ENCODE assay signal across 1 cellular context in the genomic region with DNA sequence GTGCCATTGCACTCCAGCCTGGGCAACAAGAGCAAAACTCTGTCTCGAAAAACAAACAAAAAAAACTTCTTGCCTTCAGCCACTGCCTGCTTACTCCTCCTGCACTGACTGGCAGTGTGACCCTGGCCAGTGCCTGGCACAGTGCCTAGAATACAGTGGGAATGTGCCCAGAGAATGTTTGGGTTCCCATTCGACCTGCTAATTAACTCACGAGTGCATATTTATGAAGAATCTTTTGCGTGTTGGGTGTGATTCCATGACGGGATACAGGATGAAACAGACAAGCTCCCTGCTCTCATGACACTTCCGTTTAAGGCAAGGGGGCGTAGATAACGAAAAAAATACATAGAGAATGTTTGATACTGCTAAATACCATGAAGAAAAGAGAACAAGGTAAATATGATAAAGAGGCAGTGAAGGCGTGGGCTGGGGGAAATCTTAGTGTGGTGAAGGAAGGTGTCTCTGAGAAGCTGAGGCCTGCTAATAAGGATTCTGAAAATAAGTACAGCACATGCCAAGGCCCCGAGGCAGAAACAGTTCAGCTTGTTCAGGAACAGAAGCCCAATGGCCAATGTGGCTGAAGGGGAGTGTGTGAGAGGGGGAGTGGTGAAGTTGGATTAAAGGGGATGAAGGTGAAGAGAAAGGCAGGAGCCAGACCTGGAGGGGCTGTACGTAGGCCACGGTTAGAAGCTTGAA.
TF ChIP-seq lines count a peak whose summit lies in the region.

No MANE protein-coding gene starts in this region.

TF ChIP-seq in liver, 16 proteins besides CTCF, POLR2A, EP300 and RAD21 (continued from another document):
- TF ChIP-seq, protein P1, sequence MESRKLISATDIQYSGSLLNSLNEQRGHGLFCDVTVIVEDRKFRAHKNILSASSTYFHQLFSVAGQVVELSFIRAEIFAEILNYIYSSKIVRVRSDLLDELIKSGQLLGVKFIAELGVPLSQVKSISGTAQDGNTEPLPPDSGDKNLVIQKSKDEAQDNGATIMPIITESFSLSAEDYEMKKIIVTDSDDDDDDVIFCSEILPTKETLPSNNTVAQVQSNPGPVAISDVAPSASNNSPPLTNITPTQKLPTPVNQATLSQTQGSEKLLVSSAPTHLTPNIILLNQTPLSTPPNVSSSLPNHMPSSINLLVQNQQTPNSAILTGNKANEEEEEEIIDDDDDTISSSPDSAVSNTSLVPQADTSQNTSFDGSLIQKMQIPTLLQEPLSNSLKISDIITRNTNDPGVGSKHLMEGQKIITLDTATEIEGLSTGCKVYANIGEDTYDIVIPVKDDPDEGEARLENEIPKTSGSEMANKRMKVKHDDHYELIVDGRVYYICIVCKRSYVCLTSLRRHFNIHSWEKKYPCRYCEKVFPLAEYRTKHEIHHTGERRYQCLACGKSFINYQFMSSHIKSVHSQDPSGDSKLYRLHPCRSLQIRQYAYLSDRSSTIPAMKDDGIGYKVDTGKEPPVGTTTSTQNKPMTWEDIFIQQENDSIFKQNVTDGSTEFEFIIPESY (IDR thresholded peaks at IDR 0.05) = no peak
- TF ChIP-seq, protein P2, sequence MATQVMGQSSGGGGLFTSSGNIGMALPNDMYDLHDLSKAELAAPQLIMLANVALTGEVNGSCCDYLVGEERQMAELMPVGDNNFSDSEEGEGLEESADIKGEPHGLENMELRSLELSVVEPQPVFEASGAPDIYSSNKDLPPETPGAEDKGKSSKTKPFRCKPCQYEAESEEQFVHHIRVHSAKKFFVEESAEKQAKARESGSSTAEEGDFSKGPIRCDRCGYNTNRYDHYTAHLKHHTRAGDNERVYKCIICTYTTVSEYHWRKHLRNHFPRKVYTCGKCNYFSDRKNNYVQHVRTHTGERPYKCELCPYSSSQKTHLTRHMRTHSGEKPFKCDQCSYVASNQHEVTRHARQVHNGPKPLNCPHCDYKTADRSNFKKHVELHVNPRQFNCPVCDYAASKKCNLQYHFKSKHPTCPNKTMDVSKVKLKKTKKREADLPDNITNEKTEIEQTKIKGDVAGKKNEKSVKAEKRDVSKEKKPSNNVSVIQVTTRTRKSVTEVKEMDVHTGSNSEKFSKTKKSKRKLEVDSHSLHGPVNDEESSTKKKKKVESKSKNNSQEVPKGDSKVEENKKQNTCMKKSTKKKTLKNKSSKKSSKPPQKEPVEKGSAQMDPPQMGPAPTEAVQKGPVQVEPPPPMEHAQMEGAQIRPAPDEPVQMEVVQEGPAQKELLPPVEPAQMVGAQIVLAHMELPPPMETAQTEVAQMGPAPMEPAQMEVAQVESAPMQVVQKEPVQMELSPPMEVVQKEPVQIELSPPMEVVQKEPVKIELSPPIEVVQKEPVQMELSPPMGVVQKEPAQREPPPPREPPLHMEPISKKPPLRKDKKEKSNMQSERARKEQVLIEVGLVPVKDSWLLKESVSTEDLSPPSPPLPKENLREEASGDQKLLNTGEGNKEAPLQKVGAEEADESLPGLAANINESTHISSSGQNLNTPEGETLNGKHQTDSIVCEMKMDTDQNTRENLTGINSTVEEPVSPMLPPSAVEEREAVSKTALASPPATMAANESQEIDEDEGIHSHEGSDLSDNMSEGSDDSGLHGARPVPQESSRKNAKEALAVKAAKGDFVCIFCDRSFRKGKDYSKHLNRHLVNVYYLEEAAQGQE (IDR thresholded peaks at IDR 0.05) = no peak
- no peak for TF ChIP-seq TAF1 (conservative IDR thresholded peaks at IDR 0.05)
- no peak for TF ChIP-seq SP1 (IDR thresholded peaks at IDR 0.05)
- TF ChIP-seq RXRA (IDR thresholded peaks at IDR 0.05) = no peak
- TF ChIP-seq FOXA1 (IDR thresholded peaks at IDR 0.05) = no peak
- TF ChIP-seq YY1 (IDR thresholded peaks at IDR 0.05) = no peak
- TF ChIP-seq JUND (IDR thresholded peaks at IDR 0.05) = no peak
- TF ChIP-seq, protein P3, sequence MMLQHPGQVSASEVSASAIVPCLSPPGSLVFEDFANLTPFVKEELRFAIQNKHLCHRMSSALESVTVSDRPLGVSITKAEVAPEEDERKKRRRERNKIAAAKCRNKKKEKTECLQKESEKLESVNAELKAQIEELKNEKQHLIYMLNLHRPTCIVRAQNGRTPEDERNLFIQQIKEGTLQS (IDR thresholded peaks at IDR 0.05) = no peak
- TF ChIP-seq GABPA (IDR thresholded peaks at IDR 0.05 in 1 of 2, conservative IDR thresholded peaks at IDR 0.05 in 1 of 2) = no peak
- no peak for TF ChIP-seq HNF4A (conservative IDR thresholded peaks at IDR 0.05)
- TF ChIP-seq HNF4G (IDR thresholded peaks at IDR 0.05) = no peak
